8 cellular contexts compared by ENCODE assay signal in the genomic region with DNA sequence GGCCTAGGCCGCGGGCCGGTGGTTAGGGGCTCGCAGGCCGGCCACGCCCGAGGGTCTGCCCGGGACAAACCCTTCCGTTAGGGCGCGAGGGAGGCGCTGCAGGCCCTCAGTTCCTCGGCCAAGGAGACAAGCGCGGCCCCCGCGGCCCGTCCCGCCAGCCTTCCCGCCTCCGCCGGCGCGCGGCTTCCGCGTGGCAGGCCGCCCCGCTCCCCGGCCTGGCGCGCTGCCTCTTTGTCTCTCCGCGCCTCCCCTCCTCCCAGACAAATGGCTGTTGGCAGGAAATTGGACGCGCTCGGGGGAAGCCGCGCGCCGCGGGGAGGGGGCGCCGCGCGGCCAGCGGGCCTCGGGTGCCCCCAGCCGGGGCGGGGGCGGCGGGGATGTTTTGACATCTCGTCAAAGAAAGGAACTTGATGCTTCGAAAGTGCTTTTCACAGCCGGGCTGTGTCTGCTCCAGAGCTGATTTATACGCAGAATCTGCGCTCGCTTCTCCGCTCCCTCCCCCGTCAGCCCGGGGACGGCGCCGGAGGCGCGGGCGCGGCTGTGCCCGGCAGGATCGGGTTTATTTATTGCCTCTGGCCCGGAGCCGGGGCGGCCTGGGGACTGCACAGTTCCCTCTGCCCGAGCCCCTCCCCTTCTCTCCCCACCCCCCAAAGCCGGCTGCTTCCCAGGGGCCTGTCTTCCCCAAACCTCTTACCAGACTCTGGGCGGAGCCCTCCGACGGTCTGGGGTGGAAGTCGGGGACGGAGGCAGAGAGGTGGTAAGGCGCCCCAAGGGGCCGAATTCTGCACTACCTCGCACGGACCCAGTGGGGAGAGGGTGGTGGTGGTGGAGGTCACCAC. TPM values are rescaled to one million over a fixed set of nuclear protein-coding genes. Genes with fewer than 3 reads are reported as not detected.
DNase-seq lines count a peak whose midpoint lies in the region; ATAC-seq and TF ChIP-seq lines count a peak whose summit lies in the region.

No MANE protein-coding gene starts in this region.

- H3K27ac ChIP-seq in right cardiac atrium (ENCODE audit: low read length): peak overlapping the region; percentile 98
- peak overlapping the region; percentile 99 for H3K27ac ChIP-seq in vagina

- no peaks in the 10 kb centered on the region for H3K27me3 Mint-ChIP-seq in T-cell

- DNase-seq in NCI-H1092 treated with DMSO at 0.1 percent for 48 hours (lab: John Stamatoyannopoulos, UW) (peak; percentile 66), T-cell (peak; percentile 65 to 86 (median 73)), amniotic stem cell (lab: John Stamatoyannopoulos, UW) (peak; percentile 33), right cardiac atrium (peak; percentile 91 to 96 (median 96)), putamen (ENCODE audit: low spot score) (peak; percentile 85), vagina (ENCODE audit: extremely low spot score in 2 of 2) (no peak)

- TF ChIP-seq CTCF in GM12874 (IDR thresholded peaks at IDR 0.05; ENCODE audit: insufficient read depth, low read depth, low read length) (peak; percentile 85), vagina (IDR thresholded peaks at IDR 0.05) (peak; percentile 9 to 52 (median 24))

- H3K27ac Mint-ChIP-seq in T-cell: peak overlapping the region; percentile 71 to 81

- peaks cover 5% of the 10 kb centered on the region for H3K4me1 ChIP-seq in right cardiac atrium (ENCODE audit: control insufficient read depth, insufficient read depth, low read length)
- peaks cover 33% of the 10 kb centered on the region for H3K4me1 ChIP-seq in vagina

- CTCF ChIA-PET in T-cell (lab: Charles Lee): interaction anchor here (0.5 to 1.8 kb wide), 6 partner anchors 9 to 45 kb away, joined by 3 to 7 read pairs (median 5); no protein-coding TSS in a partner anchor

- H3K4me3 Mint-ChIP-seq in T-cell: peak overlapping the region; percentile 66 to 76 (median 74)

- no peaks in the 10 kb centered on the region for H3K9me3 ChIP-seq in right cardiac atrium (ENCODE audit: control insufficient read depth, low read length)
- no peaks in the 10 kb centered on the region for H3K9me3 ChIP-seq in vagina

- no peaks in the 10 kb centered on the region for H3K9me3 Mint-ChIP-seq in T-cell

- H3K36me3 ChIP-seq in vagina: no peaks in the 10 kb centered on the region

- H3K27me3 ChIP-seq in right cardiac atrium (ENCODE audit: control insufficient read depth, insufficient read depth) (no peaks in the 10 kb centered on the region), vagina (no peaks in the 10 kb centered on the region)

- no peaks in the 10 kb centered on the region for H3K36me3 Mint-ChIP-seq in T-cell

- under 1% methylated on average over 84 of the region's 84 CpGs for WGBS in right cardiac atrium

- POLR2A ChIA-PET in T-cell (lab: Charles Lee): interaction anchor here in 1 of 2 donors (0.6 to 1.6 kb wide), 2 partner anchors 31 to 34 kb away, joined by 3 to 7 read pairs; no protein-coding TSS in a partner anchor

- ATAC-seq in HG02623 (IDR thresholded peaks at IDR 0.05; ENCODE audit: unreplicated experiment) (peak; percentile 90), T-cell (replicated peaks in 1 of 4) (peak; percentile 89 to 91 (median 90)), right cardiac atrium (peak; percentile 85 to 87)

- H3K4me3 ChIP-seq in right cardiac atrium (ENCODE audit: low read length) (peak overlapping the region; percentile 76), vagina (peak overlapping the region; percentile 64 to 83)

- H3K4me1 Mint-ChIP-seq in T-cell: peaks cover 11 to 23% (median 18%) of the 10 kb centered on the region in 3 donors

- no peak for TF ChIP-seq POLR2A in vagina (IDR thresholded peaks at IDR 0.05)

- intact Hi-C loops in right cardiac atrium (cut with DNase I): loop anchor here in 2 of 4 donors (5.0 to 10.0 kb wide), 2 partner anchors 35 to 238 kb away; a partner anchor contains a TSS
- intact Hi-C loops in vagina (cut with DNase I): loop anchor here (2.0 kb wide), 1 partner anchor 34 kb away; no protein-coding TSS in a partner anchor

RNA-seq across cellular contexts. Expression of gene SHF, which starts 20.8 kb away (rescaled TPM):
- total RNA-seq in T-cell: 1 to 10 TPM; 5.1 to 6.5 (median 5.6) TPM
- 10 to 100 TPM in 2 of 4 donors, 1 to 10 TPM in 2; 8.1 to 13.2 (median 10.6) TPM for total RNA-seq in right cardiac atrium
- 8.8 TPM for polyA plus RNA-seq in right cardiac atrium
- total RNA-seq in vagina: 15.0 TPM

RNA-seq across cellular contexts. Expression of gene DUOX1, which starts 37.2 kb away (rescaled TPM):
- total RNA-seq in T-cell (under 1 TPM in 4 of 5 donors, not detected in 1; 0.21 to 0.67 (median 0.34) TPM), right cardiac atrium (1 to 10 TPM; 1.9 to 6.1 (median 3.6) TPM), vagina (98.7 TPM)
- 2.0 TPM for polyA plus RNA-seq in right cardiac atrium

RNA-seq across cellular contexts. Expression of gene DUOXA1, which starts 37.3 kb away (rescaled TPM):
- total RNA-seq in T-cell (1 to 10 TPM in 2 of 5 donors, under 1 TPM in 3; 0.40 to 1.6 (median 0.91) TPM), right cardiac atrium (1 to 10 TPM in 3 of 4 donors, under 1 TPM in 1; 0.72 to 2.1 (median 1.7) TPM), vagina (66.5 TPM)
- 1.2 TPM for polyA plus RNA-seq in right cardiac atrium

RNA-seq across cellular contexts. Expression of gene DUOXA2, which starts 52.9 kb away (rescaled TPM):
- total RNA-seq in T-cell (not detected), right cardiac atrium (not detected), vagina (1.5 TPM)
- 0.05 TPM for polyA plus RNA-seq in right cardiac atrium

RNA-seq across cellular contexts. Expression of gene DUOX2, which starts 53.0 kb away (rescaled TPM):
- total RNA-seq in T-cell: under 1 TPM in 3 of 5 donors, not detected in 2; 0.10 to 0.16 (median 0.12) TPM
- under 1 TPM; 0.39 to 0.63 (median 0.43) TPM for total RNA-seq in right cardiac atrium
- 0.41 TPM for polyA plus RNA-seq in right cardiac atrium
- 20.6 TPM for total RNA-seq in vagina

Comparison
In these comparisons a context has a peak if more than half of its experiments do, and no peak if none do; other contexts are left out.
1. DNase-seq: peak in NCI-H1092 treated with DMSO at 0.1 percent for 48 hours (single experiment), T-cell (34 of 34), amniotic stem cell (single experiment), right cardiac atrium (3 of 3) and putamen (single experiment); none in vagina (0 of 2).
2. RNA of gene DUOX1, which starts 37.2 kb away (total RNA-seq): 98.7 TPM in vagina (single experiment); 1.9 to 6.1 TPM in right cardiac atrium and 0.21 to 0.67 TPM in T-cell; every median in the first group is over 10 times any median in the second.
3. RNA of gene DUOXA1, which starts 37.3 kb away (total RNA-seq): 66.5 TPM in vagina (single experiment); 0.72 to 2.1 TPM in right cardiac atrium and 0.40 to 1.6 TPM in T-cell; every median in the first group is over 10 times any median in the second.
4. Peak in every context shown above with its lines, with median percentiles within 50 percentile points of each other: ATAC-seq.